Comparison of ENCODE assay signal across 3 cellular contexts in the genomic region with DNA sequence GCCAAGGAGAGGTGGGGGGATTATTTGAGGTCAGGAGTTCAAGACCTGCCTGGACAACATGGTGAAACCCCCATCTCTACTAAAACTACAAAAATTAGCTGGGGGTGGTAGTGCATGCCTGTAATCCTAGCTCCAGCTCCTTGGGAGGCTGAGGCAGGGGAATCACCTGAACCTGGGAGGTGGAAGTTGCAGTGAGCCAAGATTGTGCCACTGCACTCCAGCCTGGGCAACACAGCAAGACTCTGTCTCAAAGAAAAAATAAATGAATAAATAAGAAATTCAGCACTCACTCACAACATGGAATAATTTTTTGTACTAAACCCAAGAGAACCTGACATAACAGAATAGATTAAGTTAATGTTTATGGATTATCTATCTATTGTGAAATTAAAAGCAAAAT. TPM values are rescaled to one million over a fixed set of nuclear protein-coding genes. Genes with fewer than 3 reads are reported as not detected.
"Had no signal": no experiment of that assay in that cellular context is flagged by ENCODE, and none has a peak within 500 bp of the region (broad histone marks: within the 10 kb centered on the region; RNA-seq: fewer than 3 reads in every experiment).

No MANE protein-coding gene starts in this region.

RNA-seq across cellular contexts. Expression of gene CCDC169, which starts 34.6 kb away (rescaled TPM):
- total RNA-seq: activated CD8-positive, alpha-beta T cell treated with anti-CD3 and anti-CD28 coated beads for 36 hours; T-cell; T-helper 2 cell treated with Interferon-gamma antibody and Interleukin-4, amounts not matched to agents 100 ng/mL and 5 ng/mL, for 36 hours had no signal
